In the genomic region with DNA sequence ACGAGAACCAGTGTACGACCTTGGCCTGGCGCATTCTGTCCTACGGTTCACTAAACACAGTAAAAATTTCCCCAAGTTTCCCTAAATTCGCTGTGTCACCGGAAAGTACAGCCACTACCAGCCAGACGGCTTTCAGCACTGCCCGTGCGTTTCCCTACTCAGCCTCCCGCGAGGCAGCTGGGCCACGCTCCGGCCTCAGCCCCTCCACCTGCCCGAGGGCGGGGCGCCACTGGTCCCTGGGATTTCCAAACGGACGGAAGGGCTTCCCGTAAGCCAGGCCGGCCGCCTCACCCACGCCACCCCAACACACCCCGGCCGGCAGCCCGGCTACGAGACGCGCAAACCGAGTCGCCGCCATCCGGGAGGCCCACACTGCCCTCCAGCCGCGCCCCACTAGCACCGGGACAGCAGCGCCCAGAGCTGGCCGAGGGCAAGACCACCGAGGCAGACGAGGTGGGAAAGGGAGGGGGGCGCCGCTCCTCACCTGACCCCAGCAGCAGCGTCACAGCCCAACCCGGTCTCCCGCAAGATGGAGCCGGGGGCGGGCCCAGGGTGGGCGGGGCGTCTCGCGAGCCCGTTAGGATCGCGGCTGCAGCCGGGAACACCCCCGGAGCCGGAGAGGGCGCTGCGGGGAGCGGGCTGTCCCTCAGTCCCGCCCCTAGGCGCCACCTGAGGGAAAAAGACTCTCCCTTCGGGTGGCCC, we compare ENCODE assay signal across 8 cellular contexts.
A peak's percentile ranks its signal among the peaks of the same experiment; 100 is the strongest.
DNase-seq lines count a peak whose midpoint lies in the region; ATAC-seq and TF ChIP-seq lines count a peak whose summit lies in the region.

A gene (minus strand): TSS at position 531 of the 702 bp plus-strand sequence. CDS start 13,202 bp downstream, outside the sequence.

- peak within 1 kb of the TSS; percentile 81 for H3K4me3 ChIP-seq in retinal pigment epithelial cell (ENCODE audit: low read length)

- TF ChIP-seq CTCF in retinal pigment epithelial cell (conservative IDR thresholded peaks at IDR 0.05; ENCODE audit: low read depth, low read length): peak; percentile 27

- ATAC-seq in HG02973 (IDR thresholded peaks at IDR 0.05; ENCODE audit: unreplicated experiment): peak; percentile 86

- DNase-seq in NCI-H2081 (lab: John Stamatoyannopoulos, UW) (peak; percentile 84 to 88), NCI-H2081 treated with DMSO at 0.1 percent for 48 hours (lab: John Stamatoyannopoulos, UW) (no peak), NCI-H1930 (lab: John Stamatoyannopoulos, UW) (peak; percentile 77 to 84), T1000 (lab: John Stamatoyannopoulos, UW) (peak; percentile 80), astrocyte of the hippocampus (ENCODE audit: low read depth, low spot score) (peak; percentile 97), hippocampal formation (lab: John Stamatoyannopoulos, UW) (peak; percentile 85 to 89), retinal pigment epithelial cell (ENCODE audit: low read depth) (peak; percentile 46)
